Comparison of ENCODE assay signal across 1 cellular context in the genomic region with DNA sequence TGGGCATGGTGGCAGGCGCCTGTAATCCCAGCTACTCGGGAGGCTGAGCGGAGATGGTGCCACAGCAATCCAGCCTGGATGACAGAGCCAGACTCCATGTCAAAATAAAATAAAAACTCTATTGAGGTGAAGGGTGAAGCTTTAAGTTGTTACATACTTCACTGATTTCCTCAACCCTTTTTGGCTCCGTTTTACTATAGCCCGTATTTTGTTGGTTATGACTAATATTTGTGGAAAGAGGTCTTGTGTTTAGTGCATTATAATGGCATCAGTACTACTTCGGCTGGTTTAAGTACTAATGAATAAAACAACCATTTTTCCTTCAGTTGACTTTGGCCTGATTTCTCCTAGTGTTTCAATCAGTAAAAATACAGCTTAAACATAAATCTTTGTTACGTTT.
TF ChIP-seq lines count a peak whose summit lies in the region.

No MANE protein-coding gene starts in this region.

TF ChIP-seq in IMR-90, 13 proteins besides CTCF, POLR2A, EP300 and RAD21:
- TF ChIP-seq MXI1 (IDR thresholded peaks at IDR 0.05; ENCODE audit: borderline replicate concordance, low read depth, low read length) (no peak), RFX5 (IDR thresholded peaks at IDR 0.05; ENCODE audit: low read depth, low read length) (no peak), SMC3 (IDR thresholded peaks at IDR 0.05; ENCODE audit: low read depth, low read length) (no peak), FOS (IDR thresholded peaks at IDR 0.05; ENCODE audit: low read depth, low read length) (no peak), BHLHE40 (IDR thresholded peaks at IDR 0.05; ENCODE audit: low read depth, low read length) (no peak), MAFK (IDR thresholded peaks at IDR 0.05; ENCODE audit: low read depth, low read length) (no peak), NFE2L2 (IDR thresholded peaks at IDR 0.05; ENCODE audit: low read depth, low read length) (no peak), MAZ (IDR thresholded peaks at IDR 0.05; ENCODE audit: borderline replicate concordance, low read depth, low read length) (no peak), CHD1 (IDR thresholded peaks at IDR 0.05; ENCODE audit: low read depth, low read length) (no peak), RCOR1 (IDR thresholded peaks at IDR 0.05; ENCODE audit: insufficient replicate concordance, low read length) (no peak), CEBPB (IDR thresholded peaks at IDR 0.05; ENCODE audit: low read depth, low read length) (no peak)
- TF ChIP-seq, protein P1, sequence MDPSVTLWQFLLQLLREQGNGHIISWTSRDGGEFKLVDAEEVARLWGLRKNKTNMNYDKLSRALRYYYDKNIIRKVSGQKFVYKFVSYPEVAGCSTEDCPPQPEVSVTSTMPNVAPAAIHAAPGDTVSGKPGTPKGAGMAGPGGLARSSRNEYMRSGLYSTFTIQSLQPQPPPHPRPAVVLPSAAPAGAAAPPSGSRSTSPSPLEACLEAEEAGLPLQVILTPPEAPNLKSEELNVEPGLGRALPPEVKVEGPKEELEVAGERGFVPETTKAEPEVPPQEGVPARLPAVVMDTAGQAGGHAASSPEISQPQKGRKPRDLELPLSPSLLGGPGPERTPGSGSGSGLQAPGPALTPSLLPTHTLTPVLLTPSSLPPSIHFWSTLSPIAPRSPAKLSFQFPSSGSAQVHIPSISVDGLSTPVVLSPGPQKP (IDR thresholded peaks at IDR 0.05; ENCODE audit: borderline replicate concordance, low read depth, low read length), result no peak
